Comparison of ENCODE assay signal across 1 cellular context in the genomic region with DNA sequence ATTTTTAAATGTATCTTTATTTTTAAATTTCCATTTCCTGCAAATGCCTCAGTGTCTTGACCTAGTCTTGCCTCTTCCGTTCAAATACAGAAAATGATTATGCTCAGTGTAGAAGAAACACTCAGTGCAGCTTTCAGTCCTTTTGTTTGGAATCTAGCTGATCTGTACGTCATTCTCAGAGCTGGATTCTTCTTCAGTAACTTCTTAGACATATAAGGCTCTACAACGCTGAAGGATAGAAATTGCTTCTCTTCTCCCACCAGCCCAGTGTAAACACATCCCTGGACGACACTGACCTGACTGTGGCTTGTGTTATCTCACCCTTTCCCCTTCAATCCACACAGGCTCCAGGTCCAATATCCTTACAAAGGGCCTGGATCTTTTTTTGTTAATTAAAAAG.
TF ChIP-seq lines count a peak whose summit lies in the region.

No MANE protein-coding gene starts in this region.

TF ChIP-seq in K562, 482 proteins besides CTCF, POLR2A, EP300 and RAD21:
- TF ChIP-seq POLR2AphosphoS5 (IDR thresholded peaks at IDR 0.05; ENCODE audit: control insufficient read depth, insufficient read depth, low read depth, low read length) (no peak), ZZZ3 (IDR thresholded peaks at IDR 0.05) (no peak), MECOM (CRISPR knock-in tag; IDR thresholded peaks at IDR 0.05) (no peak), HMBOX1 (IDR thresholded peaks at IDR 0.05) (no peak), ATF3 (IDR thresholded peaks at IDR 0.05) (no peak), ATF3 (CRISPR knock-in tag; conservative IDR thresholded peaks at IDR 0.05) (no peak), ZNF77 (CRISPR knock-in tag; IDR thresholded peaks at IDR 0.05) (no peak), ZFP30 (CRISPR knock-in tag; IDR thresholded peaks at IDR 0.05; ENCODE audit: borderline replicate concordance) (no peak)
- TF ChIP-seq, protein P1, sequence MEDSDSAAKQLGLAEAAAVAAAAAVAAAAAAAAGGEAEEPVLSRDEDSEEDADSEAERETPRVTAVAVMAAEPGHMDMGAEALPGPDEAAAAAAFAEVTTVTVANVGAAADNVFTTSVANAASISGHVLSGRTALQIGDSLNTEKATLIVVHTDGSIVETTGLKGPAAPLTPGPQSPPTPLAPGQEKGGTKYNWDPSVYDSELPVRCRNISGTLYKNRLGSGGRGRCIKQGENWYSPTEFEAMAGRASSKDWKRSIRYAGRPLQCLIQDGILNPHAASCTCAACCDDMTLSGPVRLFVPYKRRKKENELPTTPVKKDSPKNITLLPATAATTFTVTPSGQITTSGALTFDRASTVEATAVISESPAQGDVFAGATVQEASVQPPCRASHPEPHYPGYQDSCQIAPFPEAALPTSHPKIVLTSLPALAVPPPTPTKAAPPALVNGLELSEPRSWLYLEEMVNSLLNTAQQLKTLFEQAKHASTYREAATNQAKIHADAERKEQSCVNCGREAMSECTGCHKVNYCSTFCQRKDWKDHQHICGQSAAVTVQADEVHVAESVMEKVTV (CRISPR knock-in tag; IDR thresholded peaks at IDR 0.05): no peak
TF ChIP-seq in K562: peak in this region for 0.
